9 cellular contexts compared by ENCODE assay signal in the genomic region with DNA sequence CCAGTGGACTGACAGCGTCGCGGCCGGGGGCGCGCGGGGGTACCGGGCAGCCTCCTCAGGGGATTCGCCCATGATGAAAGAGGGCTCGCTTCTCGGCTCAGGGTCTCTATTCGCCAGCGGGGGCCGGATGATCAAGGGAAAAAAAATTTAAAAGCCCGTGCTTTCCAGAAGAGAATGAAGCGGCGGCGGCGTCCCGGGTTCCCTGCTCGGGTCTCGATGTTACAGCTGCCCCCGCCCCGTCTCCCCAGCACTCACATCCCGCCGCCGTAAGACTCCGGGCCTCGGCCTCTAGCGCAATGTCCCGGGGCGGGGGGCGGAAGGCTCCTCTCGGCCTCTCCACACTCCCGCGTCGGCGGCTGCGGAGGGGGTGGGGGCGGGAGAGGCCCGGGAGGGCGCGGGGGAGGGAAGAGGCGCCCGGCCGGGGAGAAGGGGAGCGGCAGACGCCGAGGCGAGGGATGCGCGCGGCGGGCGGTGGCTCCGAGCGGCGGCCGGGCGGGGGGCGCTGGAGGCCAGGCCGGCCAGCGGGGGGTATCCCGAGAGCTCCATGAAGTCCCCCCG. TPM values are rescaled to one million over a fixed set of nuclear protein-coding genes. Genes with fewer than 3 reads are reported as not detected.
DNase-seq lines count a peak whose midpoint lies in the region; ATAC-seq and TF ChIP-seq lines count a peak whose summit lies in the region.
"Had no signal": no experiment of that assay in that cellular context is flagged by ENCODE, and none has a peak within 500 bp of the region (broad histone marks: within the 10 kb centered on the region; RNA-seq: fewer than 3 reads in every experiment).

No MANE protein-coding gene starts in this region.

- TF ChIP-seq POLR2A in suprapubic skin (IDR thresholded peaks at IDR 0.05): no peak

- in situ Hi-C loops in astrocyte of the cerebellum (cut with HindIII; ENCODE audit: low sequenced_read_pairs): no loop called here

- ATAC-seq in HG02678 (IDR thresholded peaks at IDR 0.05; ENCODE audit: unreplicated experiment): no peak

- no peak for TF ChIP-seq EP300 in suprapubic skin (IDR thresholded peaks at IDR 0.05)

- WGBS in suprapubic skin: 0% methylated on average over 9 of the region's 65 CpGs

- no peaks in the 10 kb centered on the region for H3K9me3 ChIP-seq in suprapubic skin

- H3K27me3 ChIP-seq in kidney epithelial cell (ENCODE audit: control insufficient read depth, insufficient read depth, low read length) (peaks cover 32% of the 10 kb centered on the region), suprapubic skin (peaks cover 42% of the 10 kb centered on the region)

- TF ChIP-seq CTCF in astrocyte of the cerebellum (IDR thresholded peaks at IDR 0.05; ENCODE audit: low read depth, low read length, missing control alignments) (no peak), kidney epithelial cell (IDR thresholded peaks at IDR 0.05; ENCODE audit: insufficient read depth, low read length, poor library complexity, severe bottlenecking) (no peak), suprapubic skin (IDR thresholded peaks at IDR 0.05) (no peak)

- H3K36me3 ChIP-seq in kidney epithelial cell (ENCODE audit: control insufficient read depth, insufficient read depth, low read length) (peaks cover 2% of the 10 kb centered on the region), suprapubic skin (no peaks in the 10 kb centered on the region)

- H3K27ac ChIP-seq in suprapubic skin: peak overlapping the region; percentile 84

- DNase-seq in NCI-H82 (lab: John Stamatoyannopoulos, UW): peak; percentile 17
- DNase-seq in NCI-H82 treated with DMSO at 0.1 percent for 48 hours (lab: John Stamatoyannopoulos, UW; ENCODE audit: unreplicated experiment): no peak
- DNase-seq in astrocyte of the cerebellum (ENCODE audit: low read depth): no peak
- no peak for DNase-seq in kidney epithelial cell (ENCODE audit: low read depth)
- no peak for DNase-seq in suprapubic skin (ENCODE audit: low spot score in 2 of 2)
- no peak for DNase-seq in NCI-H2107 (lab: John Stamatoyannopoulos, UW)
- DNase-seq in DMS114 treated with DMSO at 0.1 percent for 48 hours (lab: John Stamatoyannopoulos, UW; ENCODE audit: unreplicated experiment): no peak
- DNase-seq: DND-41 had no signal

- peaks cover 28% of the 10 kb centered on the region for H3K4me1 ChIP-seq in suprapubic skin

- H3K4me3 ChIP-seq in astrocyte of the cerebellum (ENCODE audit: low read depth, low read length): peak overlapping the region; percentile 45
- peak overlapping the region; percentile 55 for H3K4me3 ChIP-seq in kidney epithelial cell (ENCODE audit: low read depth, low read length)
- H3K4me3 ChIP-seq in suprapubic skin: peak overlapping the region; percentile 74

RNA-seq across cellular contexts. Expression of gene PTH1R, which starts 4.4 kb away (rescaled TPM):
- total RNA-seq in kidney epithelial cell (1.7 and 2.1 TPM in 2 replicates), suprapubic skin (1 to 10 TPM; 1.1 to 4.2 (median 3.0) TPM)

RNA-seq across cellular contexts. Expression of gene MYL3, which starts 18.7 kb away (rescaled TPM):
- total RNA-seq in kidney epithelial cell (0.54 and 2.7 TPM in 2 replicates), suprapubic skin (1 to 10 TPM in 1 of 4 donors, not detected in 3; 1.4 TPM)
